In genomic region chr4:55347610-55348228, GRCh38 we compare ENCODE assay signal across 9 cellular contexts.
DNase-seq lines count a peak whose midpoint lies in the region; ATAC-seq and TF ChIP-seq lines count a peak whose summit lies in the region.
"Had no signal": no experiment of that assay in that cellular context is flagged by ENCODE, and none has a peak within 500 bp of the region (broad histone marks: within the 10 kb centered on the region; RNA-seq: fewer than 3 reads in every experiment).

No MANE protein-coding gene starts in this region.

- peaks cover 21% of the 10 kb centered on the region for H3K36me3 ChIP-seq in BLaER1
- peaks cover 4% of the 10 kb centered on the region; the same call in 1 of the 2 replicates for H3K36me3 ChIP-seq in HUES6 (ENCODE audit: control insufficient read depth, insufficient read depth, low read length)

- H3K27me3 ChIP-seq in BLaER1 (no peaks in the 10 kb centered on the region), HUES6 (ENCODE audit: control insufficient read depth, insufficient read depth, low read length) (no peaks in the 10 kb centered on the region)

- H3K4me1 ChIP-seq in BLaER1 (peaks cover 20% of the 10 kb centered on the region), HUES6 (ENCODE audit: control insufficient read depth, insufficient read depth, low read length) (0 out of 2 replicates have a peak, but pooled peaks cover 11% of the 10 kb centered on the region)

- H4K20me1 ChIP-seq in BLaER1 = no peaks in the 10 kb centered on the region

- ATAC-seq in HG02870 (IDR thresholded peaks at IDR 0.05; ENCODE audit: unreplicated experiment) (no peak), GM19324 (IDR thresholded peaks at IDR 0.05; ENCODE audit: low FRiP score, unreplicated experiment) (no peak)

- H3K9ac ChIP-seq in BLaER1 (no peak overlapping the region), HUES6 (ENCODE audit: low read length) (no peak overlapping the region)

- H3K9me3 ChIP-seq in BLaER1 (peaks cover 11% of the 10 kb centered on the region), HUES6 (ENCODE audit: control insufficient read depth, insufficient read depth, low read depth, low read length) (peaks cover 8% of the 10 kb centered on the region; the same call in 1 of the 2 replicates), iPS-18c (ENCODE audit: control insufficient read depth, insufficient read depth, low read length) (no peaks in the 10 kb centered on the region)

- DNase-seq in NCI-H2196 (lab: John Stamatoyannopoulos, UW; ENCODE audit: unreplicated experiment) (no peak), NCI-H345 treated with DMSO at 0.1 percent for 48 hours (lab: John Stamatoyannopoulos, UW; ENCODE audit: unreplicated experiment) (no peak)
- DNase-seq: NCI-H774 had no signal

- no peak for TF ChIP-seq CTCF in VCaP (conservative IDR thresholded peaks at IDR 0.05)

- H3K4me2 ChIP-seq in BLaER1 = peak overlapping the region; percentile 96

- H3K4me3 ChIP-seq in BLaER1 = no peak overlapping the region
- 0 out of 2 replicates have a peak overlapping the region, but pooled peaks have one; percentile 91 for H3K4me3 ChIP-seq in HUES6 (ENCODE audit: low read depth, low read length)
- H3K4me3 ChIP-seq in iPS-18c (ENCODE audit: insufficient read depth, low read depth, low read length) = peak overlapping the region; percentile 73; the same call in 1 of the 2 replicates

- no peak overlapping the region for H3K27ac ChIP-seq in BLaER1
- H3K27ac ChIP-seq in HUES6 (ENCODE audit: low read depth, low read length) = no peak overlapping the region
- peak overlapping the region; percentile 90; the same call in 1 of the 2 replicates for H3K27ac ChIP-seq in VCaP
